Comparison of ENCODE assay signal across 7 cellular contexts in genomic region chr5:32573481-32573854, GRCh38. TPM values are rescaled to one million over a fixed set of nuclear protein-coding genes. Genes with fewer than 3 reads are reported as not detected.
DNase-seq lines count a peak whose midpoint lies in the region; ATAC-seq, FAIRE-seq and TF ChIP-seq lines count a peak whose summit lies in the region.
"Not testable (repeated sequence)": the region's sequence is repeated elsewhere in the genome, so short reads cannot be mapped to it uniquely, and the experiment has no call there.

No MANE protein-coding gene starts in this region.

- DNase-seq in GM12865 (ENCODE audit: low read depth); HepG2 (ENCODE audit: low spot score): not testable (repeated sequence)

- not testable (repeated sequence) for TF ChIP-seq EP300 in HepG2 (IDR thresholded peaks at IDR 0.05; ENCODE audit: low read depth in 2 of 2, low read length in 2 of 2); HepG2 (CRISPR knock-in tag; IDR thresholded peaks at IDR 0.05; ENCODE audit: borderline replicate concordance)

- peaks cover 100% of the 10 kb centered on the region for H3K4me1 ChIP-seq in KMS-11 (ENCODE audit: low read depth, poor library complexity, severe bottlenecking)
- H3K4me1 ChIP-seq in HepG2 (ENCODE audit: insufficient read depth, low read length): peaks cover 58% of the 10 kb centered on the region

- TF ChIP-seq CTCF in GM12865 (IDR thresholded peaks at IDR 0.05; ENCODE audit: insufficient read depth, low read depth, low read length, missing control alignments); KMS-11 (conservative IDR thresholded peaks at IDR 0.05; ENCODE audit: low read depth, low read length); HepG2 (CRISPR knock-in tag; IDR thresholded peaks at IDR 0.05): not testable (repeated sequence)

- peak overlapping the region; percentile 70 for H3K4me2 ChIP-seq in KMS-11
- not testable (repeated sequence) for H3K4me2 ChIP-seq in HepG2 (ENCODE audit: low read depth, low read length)

- peak; percentile 7 for ATAC-seq in GM19035 (IDR thresholded peaks at IDR 0.05; ENCODE audit: unreplicated experiment)
- peak; percentile 8 for ATAC-seq in GM21526 (IDR thresholded peaks at IDR 0.05; ENCODE audit: low FRiP score, unreplicated experiment)
- ATAC-seq in HG02798 (IDR thresholded peaks at IDR 0.05; ENCODE audit: poor library complexity, unreplicated experiment): peak; percentile 2
- ATAC-seq in HG03103 (IDR thresholded peaks at IDR 0.05; ENCODE audit: low read depth, unreplicated experiment): peak; percentile 4
- ATAC-seq in HepG2: not testable (repeated sequence)

- 0 out of 2 replicates have a peak overlapping the region, but pooled peaks have one; percentile 1 for H2AFZ ChIP-seq in KMS-11 (ENCODE audit: low read depth)
- not testable (repeated sequence) for H2AFZ ChIP-seq in HepG2 (ENCODE audit: low read length)

- in situ Hi-C loops in HepG2 (cut with HindIII; ENCODE audit: extremely low pct_ligation_motif_present, low pct_unique_long_range_greater_than_20kb): not testable (repeated sequence)

- not testable (repeated sequence) for H3K36me3 ChIP-seq in KMS-11 (ENCODE audit: insufficient read depth); HepG2 (replicated peaks in 1 of 2; ENCODE audit: control insufficient read depth in 1 of 2, insufficient read depth in 2 of 2, low read length in 2 of 2)

- not testable (repeated sequence) for FAIRE-seq in HepG2 (lab: Jason Lieb, UNC)

- peak overlapping the region; percentile 17; the same call in 1 of the 2 replicates for H3K9ac ChIP-seq in KMS-11
- H3K9ac ChIP-seq in HepG2 (ENCODE audit: insufficient read depth, low read depth, low read length): not testable (repeated sequence)

- BruUV-seq in HepG2 (replicated peaks; lab: Mats Ljungman, UMichigan): not testable (repeated sequence)

- TF ChIP-seq RAD21 in HepG2 (CRISPR knock-in tag; IDR thresholded peaks at IDR 0.05): not testable (repeated sequence)

- TF ChIP-seq POLR2A in HepG2 (IDR thresholded peaks at IDR 0.05; ENCODE audit: insufficient read depth in 1 of 2, low read depth in 2 of 2, low read length in 2 of 2): not testable (repeated sequence)

- H3K27me3 ChIP-seq in KMS-11 (ENCODE audit: insufficient read depth, low read depth); HepG2 (ENCODE audit: control insufficient read depth in 1 of 2, insufficient read depth in 2 of 2, low read length in 2 of 2): not testable (repeated sequence)

- H3K9me3 ChIP-seq in HepG2 (ENCODE audit: low read length): not testable (repeated sequence)

- WGBS in HepG2 (ENCODE audit: low lambda C conversion rate): 90% methylated on average over 3 of the region's 3 CpGs

- POLR2A ChIA-PET in HepG2 (lab: Yijun Ruan, JAX): interaction anchor here (1.8 to 3.8 kb wide), 6 partner anchors 9 to 82 kb away, joined by 6 to 20 read pairs (median 14); partner anchors contain the start of gene SUB1

- intact Hi-C loops in HepG2 (cut with micrococcal nuclease; ENCODE audit: unreplicated experiment): loop anchor here (5.0 kb wide), 1 partner anchor 261 kb away; the partner anchor contains the start of gene MTMR12

- H4K20me1 ChIP-seq in KMS-11 (ENCODE audit: insufficient read depth); HepG2 (ENCODE audit: insufficient read depth, low read length): not testable (repeated sequence)

- peaks cover 23% of the 10 kb centered on the region for H3K79me2 ChIP-seq in KMS-11 (ENCODE audit: insufficient read depth, low read depth)
- not testable (repeated sequence) for H3K79me2 ChIP-seq in HepG2 (ENCODE audit: insufficient read depth, low read length)

- H3K4me3 ChIP-seq in GM12865 (ENCODE audit: low read depth, low read length): peak overlapping the region; percentile 13; the same call in 1 of the 2 replicates
- not testable (repeated sequence) for H3K4me3 ChIP-seq in KMS-11 (IDR thresholded peaks at IDR 0.05; ENCODE audit: insufficient read depth, low read depth, low read length); HepG2 (replicated peaks in 1 of 3; ENCODE audit: insufficient read depth in 1 of 3, low read depth in 2 of 3, low read length in 3 of 3)

- CTCF ChIA-PET in HepG2 (lab: Yijun Ruan, JAX; ENCODE audit: low intra/inter-chr PET ratio, low total read pairs): not testable (repeated sequence)

- H3K27ac ChIP-seq in KMS-11: peak overlapping the region; percentile 77
- peak overlapping the region; percentile 99 for H3K27ac ChIP-seq in HepG2 (ENCODE audit: extremely low read length, insufficient read depth, low read length)

TF ChIP-seq in HepG2, 621 proteins besides CTCF, POLR2A, EP300 and RAD21:
- TF ChIP-seq ZNF121 (CRISPR knock-in tag; IDR thresholded peaks at IDR 0.05): peak; percentile 75
- peak; percentile 72; the same call in 1 of the 2 replicates for TF ChIP-seq ZNF770 (CRISPR knock-in tag; IDR thresholded peaks at IDR 0.05)
TF ChIP-seq in HepG2: peak in this region for 2; not testable (repeated sequence) for 619.

RNA-seq across cellular contexts. Expression of gene SUB1, which starts 11.9 kb away (rescaled TPM):
- 693 and 1,107 TPM in 2 replicates for total RNA-seq in HepG2 (2016; rRNA removed; fragmentation: Illumina TruSeq; extraction: Trizol)
- 104 and 117 TPM in 2 replicates for total RNA-seq in HepG2 (2016; cell fraction: cytosol; rRNA removed; fragmentation: Illumina TruSeq; extraction: Trizol; ENCODE audit: low read depth)
- total RNA-seq in HepG2 (2016; cell fraction: insoluble cytoplasmic fraction; rRNA removed; fragmentation: Illumina TruSeq; extraction: Trizol): 685 and 1,185 TPM in 2 replicates
- 142 and 153 TPM in 2 replicates for total RNA-seq in HepG2 (2016; cell fraction: membrane; rRNA removed; fragmentation: Illumina TruSeq; extraction: Trizol)
- 256 and 257 TPM in 2 replicates for total RNA-seq in HepG2 (2016; cell fraction: nucleus; rRNA removed; fragmentation: Illumina TruSeq; extraction: Trizol)
- polyA plus RNA-seq in HepG2 (2011; rRNA removed): 113 and 182 TPM in 2 replicates
- 33.5 and 65.0 TPM in 2 replicates for polyA plus RNA-seq in HepG2 (2011; cell fraction: cytosol; rRNA removed)
- 30.4 and 38.9 TPM in 2 replicates for polyA plus RNA-seq in HepG2 (2011; cell fraction: nucleus; rRNA removed)
- polyA plus RNA-seq in HepG2 (2012): 190 and 260 TPM in 2 replicates
- 120 and 131 TPM in 2 replicates for polyA plus RNA-seq in HepG2 (2016; cell fraction: cytosol; fragmentation: Illumina TruSeq; extraction: Trizol; ENCODE audit: low read depth)
- polyA plus RNA-seq in HepG2 (2016; cell fraction: insoluble cytoplasmic fraction; fragmentation: Illumina TruSeq; extraction: Trizol; ENCODE audit: low read depth): 1,199 and 1,366 TPM in 2 replicates
- polyA plus RNA-seq in HepG2 (2016; cell fraction: membrane; fragmentation: Illumina TruSeq; extraction: Trizol; ENCODE audit: low read depth): 144 and 151 TPM in 2 replicates
- polyA plus RNA-seq in HepG2 (2016; cell fraction: nucleus; fragmentation: Illumina TruSeq; extraction: Trizol; ENCODE audit: insufficient read depth, low read depth): 446 and 467 TPM in 2 replicates
- 24.7 and 28.7 TPM in 2 replicates for polyA minus RNA-seq in HepG2 (2011; rRNA and poly(A)+ RNA removed; ENCODE audit: low replicate concordance)
- polyA minus RNA-seq in HepG2 (2011; cell fraction: cytosol; rRNA and poly(A)+ RNA removed): 45.4 and 50.6 TPM in 2 replicates
- polyA minus RNA-seq in HepG2 (2011; cell fraction: nucleus; rRNA and poly(A)+ RNA removed): 145 and 207 TPM in 2 replicates
